In genomic region chr7:151876112-151876898, GRCh38 we compare ENCODE assay signal across 8 cellular contexts. TPM values are rescaled to one million over a fixed set of nuclear protein-coding genes. Genes with fewer than 3 reads are reported as not detected.
DNase-seq lines count a peak whose midpoint lies in the region; ATAC-seq and TF ChIP-seq lines count a peak whose summit lies in the region.

No MANE protein-coding gene starts in this region.

- TF ChIP-seq POLR2A in upper lobe of left lung (IDR thresholded peaks at IDR 0.05) = peak in 1 of 4 donors; percentile 49

- intact Hi-C loops in left ventricle myocardium inferior (cut with micrococcal nuclease) = no loop called here

- peaks cover 31% of the 10 kb centered on the region for H3K27me3 ChIP-seq in SJSA1 (replicated peaks)
- H3K27me3 ChIP-seq in left ventricle myocardium inferior (ENCODE audit: low read depth) = peaks cover 26% of the 10 kb centered on the region
- H3K27me3 ChIP-seq in upper lobe of left lung = peaks cover 0 to 6% (median 1%) of the 10 kb centered on the region in 4 donors

- TF ChIP-seq CTCF in left ventricle myocardium inferior (IDR thresholded peaks at IDR 0.05; ENCODE audit: borderline replicate concordance) (no peak), progenitor cell of endocrine pancreas (IDR thresholded peaks at IDR 0.05; ENCODE audit: unreplicated experiment) (no peak), upper lobe of left lung (IDR thresholded peaks at IDR 0.05) (peak in 1 of 6 experiments; percentile 10)

- H3K9me3 Mint-ChIP-seq in activated naive CD8-positive, alpha-beta T cell (ENCODE audit: low read depth) = no peaks in the 10 kb centered on the region
- no peaks in the 10 kb centered on the region for H3K9me3 Mint-ChIP-seq in progenitor cell of endocrine pancreas (ENCODE audit: low read depth)

- H3K4me3 Mint-ChIP-seq in activated naive CD8-positive, alpha-beta T cell = peak overlapping the region; percentile 91
- H3K4me3 Mint-ChIP-seq in progenitor cell of endocrine pancreas (ENCODE audit: low read depth) = peak overlapping the region; percentile 89

- 0% methylated on average over 10 to 56 of the region's 84 CpGs for WGBS in upper lobe of left lung, 2 donors

- H3K4me3 ChIP-seq in SJSA1 (peak overlapping the region; percentile 46), left ventricle myocardium inferior (peak overlapping the region; percentile 94), upper lobe of left lung (peak overlapping the region; percentile 74 to 84 (median 80))

- peak overlapping the region; percentile 85 for H3K27ac Mint-ChIP-seq in activated naive CD8-positive, alpha-beta T cell
- peak overlapping the region; percentile 69 for H3K27ac Mint-ChIP-seq in progenitor cell of endocrine pancreas

- peaks cover 25% of the 10 kb centered on the region for H3K4me1 ChIP-seq in SJSA1 (replicated peaks)
- peaks cover 57% of the 10 kb centered on the region for H3K4me1 ChIP-seq in left ventricle myocardium inferior
- peaks cover 17 to 42% (median 19%) of the 10 kb centered on the region in 4 donors for H3K4me1 ChIP-seq in upper lobe of left lung

- peaks cover 26% of the 10 kb centered on the region for H3K4me1 Mint-ChIP-seq in activated naive CD8-positive, alpha-beta T cell (ENCODE audit: low read depth)
- H3K4me1 Mint-ChIP-seq in progenitor cell of endocrine pancreas (ENCODE audit: low read depth) = peaks cover 4% of the 10 kb centered on the region

- TF ChIP-seq EP300 in upper lobe of left lung (IDR thresholded peaks at IDR 0.05) = no peak

- DNase-seq in DMS53 treated with DMSO at 0.1 percent for 48 hours (lab: John Stamatoyannopoulos, UW; ENCODE audit: unreplicated experiment) (peak; percentile 63), SJSA1 (ENCODE audit: low read depth in 1 of 2, low spot score in 2 of 2) (peak in 1 of 2 experiments; percentile 46), left ventricle myocardium inferior (peak; percentile 86), progenitor cell of endocrine pancreas (ENCODE audit: low spot score, unreplicated experiment) (peak; percentile 53), upper lobe of left lung (peak; percentile 86 to 94)

- no peaks in the 10 kb centered on the region; the same call in 1 of the 2 replicates for H3K36me3 ChIP-seq in SJSA1
- H3K36me3 ChIP-seq in left ventricle myocardium inferior = no peaks in the 10 kb centered on the region
- H3K36me3 ChIP-seq in upper lobe of left lung = no peaks in the 10 kb centered on the region

- H3K9me3 ChIP-seq in SJSA1 (replicated peaks) (no peaks in the 10 kb centered on the region), left ventricle myocardium inferior (replicated peaks) (no peaks in the 10 kb centered on the region), upper lobe of left lung (no peaks in the 10 kb centered on the region)

- no peaks in the 10 kb centered on the region for H3K27me3 Mint-ChIP-seq in activated naive CD8-positive, alpha-beta T cell
- H3K27me3 Mint-ChIP-seq in progenitor cell of endocrine pancreas = peaks cover 41% of the 10 kb centered on the region

- peak; percentile 53 for ATAC-seq in HG03460 (IDR thresholded peaks at IDR 0.05; ENCODE audit: unreplicated experiment)
- ATAC-seq in upper lobe of left lung (ENCODE audit: low FRiP score in 2 of 2) = peak; percentile 42 to 57
- no peak for ATAC-seq in HG03097 (IDR thresholded peaks at IDR 0.05; ENCODE audit: low FRiP score, unreplicated experiment)

- no peak overlapping the region for H3K27ac ChIP-seq in SJSA1
- peak overlapping the region; percentile 94 for H3K27ac ChIP-seq in left ventricle myocardium inferior (replicated peaks)
- H3K27ac ChIP-seq in upper lobe of left lung = peak overlapping the region; percentile 87 to 96 (median 91)

- H3K36me3 Mint-ChIP-seq in activated naive CD8-positive, alpha-beta T cell = no peaks in the 10 kb centered on the region
- no peaks in the 10 kb centered on the region for H3K36me3 Mint-ChIP-seq in progenitor cell of endocrine pancreas (ENCODE audit: insufficient read depth)

RNA-seq across cellular contexts. Expression of gene PRKAG2, which starts 0.6 kb away (rescaled TPM):
- total RNA-seq in SJSA1 (2014; rRNA removed; shearing (Covaris generic)) = 28.2 and 43.4 TPM in 2 replicates
- 130 TPM for total RNA-seq in left ventricle myocardium inferior
- total RNA-seq in progenitor cell of endocrine pancreas = 20.6 and 23.4 TPM in 2 replicates
- total RNA-seq in upper lobe of left lung = 10 to 100 TPM; 20.6 to 68.1 (median 29.6) TPM
